ENCODE assay signal across 13 cellular contexts in the genomic region with DNA sequence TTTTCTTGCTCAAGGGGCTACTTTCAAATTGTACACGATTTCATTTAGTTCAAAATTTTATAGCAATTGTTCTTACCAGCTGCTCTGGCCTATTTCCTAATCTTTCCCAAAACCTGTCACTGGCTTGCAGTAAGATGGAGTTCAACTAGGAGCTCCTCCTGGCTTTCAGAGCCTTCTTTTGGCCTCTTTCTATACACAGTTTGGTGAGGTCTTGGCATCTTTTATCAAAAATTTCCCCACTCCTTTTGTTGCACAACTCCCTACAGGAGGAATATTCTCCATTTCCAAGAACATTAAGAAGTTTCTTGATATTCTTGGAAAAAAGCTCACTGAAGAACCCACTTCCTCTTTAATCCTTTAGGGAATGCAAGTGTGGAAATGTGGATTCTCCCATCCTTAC.
"Had no signal": no experiment of that assay in that cellular context is flagged by ENCODE, and none has a peak within 500 bp of the region (broad histone marks: within the 10 kb centered on the region; RNA-seq: fewer than 3 reads in every experiment).

No MANE protein-coding gene starts in this region.

- H3K27ac ChIP-seq: left lung, parathyroid adenoma, tibial artery had no signal

- H3K4me3 Mint-ChIP-seq: activated CD8-positive, alpha-beta T cell treated with anti-CD3 and anti-CD28 coated beads, Interleukin-2, amount 10 ng/mL, durations not matched to agents 7 days and 5 days; stimulated activated effector memory CD8-positive, alpha-beta T cell treated with anti-CD3 and anti-CD28 coated beads, Interleukin-12 subunit alpha, Interleukin-12 subunit beta, amount 100 ng/mL, for 72 hours; WTC11 had no signal

- H3K9me3 ChIP-seq: left lung, SK-N-SH, tibial artery had no signal

- H3K27me3 ChIP-seq: left lung, tibial artery had no signal

- H3K36me3 Mint-ChIP-seq: stimulated activated effector memory CD8-positive, alpha-beta T cell treated with anti-CD3 and anti-CD28 coated beads, Interleukin-12 subunit alpha, Interleukin-12 subunit beta, amount 100 ng/mL, for 72 hours; WTC11 had no signal

- H3K9me3 Mint-ChIP-seq: stimulated activated effector memory CD8-positive, alpha-beta T cell treated with anti-CD3 and anti-CD28 coated beads, Interleukin-12 subunit alpha, Interleukin-12 subunit beta, amount 100 ng/mL, for 72 hours; WTC11 had no signal

- H3K4me3 ChIP-seq: left lung, tibial artery had no signal

- H3K27ac Mint-ChIP-seq: activated CD8-positive, alpha-beta T cell treated with anti-CD3 and anti-CD28 coated beads, Interleukin-2, amount 10 ng/mL, durations not matched to agents 7 days and 5 days; stimulated activated effector memory CD8-positive, alpha-beta T cell treated with anti-CD3 and anti-CD28 coated beads, Interleukin-12 subunit alpha, Interleukin-12 subunit beta, amount 100 ng/mL, for 72 hours; WTC11 had no signal

- ATAC-seq: activated CD8-positive, alpha-beta T cell treated with anti-CD3 and anti-CD28 coated beads, Interleukin-2, amount 10 ng/mL, durations not matched to agents 7 days and 5 days; stimulated activated effector memory CD8-positive, alpha-beta T cell treated with anti-CD3 and anti-CD28 coated beads, Interleukin-12 subunit alpha, Interleukin-12 subunit beta, amount 100 ng/mL, for 72 hours; WTC11 had no signal

- H3K4me1 Mint-ChIP-seq: stimulated activated effector memory CD8-positive, alpha-beta T cell treated with anti-CD3 and anti-CD28 coated beads, Interleukin-12 subunit alpha, Interleukin-12 subunit beta, amount 100 ng/mL, for 72 hours had no signal

- H3K36me3 ChIP-seq: left lung, tibial artery had no signal

- DNase-seq: activated CD4-positive, alpha-beta T cell treated with anti-CD3 and anti-CD28 coated beads for 48 hours; activated CD8-positive, alpha-beta T cell treated with anti-CD3 and anti-CD28 coated beads, Interleukin-2, amount 10 ng/mL, durations not matched to agents 7 days and 5 days; activated naive CD4-positive, alpha-beta T cell treated with Interleukin-2 at 50 U/mL for 16 hours; caudate nucleus; cortex of kidney; effector CD8-positive, alpha-beta T cell; left lung; retina; SK-N-SH had no signal

- H3K4me1 ChIP-seq: parathyroid adenoma had no signal
